In the genomic region with DNA sequence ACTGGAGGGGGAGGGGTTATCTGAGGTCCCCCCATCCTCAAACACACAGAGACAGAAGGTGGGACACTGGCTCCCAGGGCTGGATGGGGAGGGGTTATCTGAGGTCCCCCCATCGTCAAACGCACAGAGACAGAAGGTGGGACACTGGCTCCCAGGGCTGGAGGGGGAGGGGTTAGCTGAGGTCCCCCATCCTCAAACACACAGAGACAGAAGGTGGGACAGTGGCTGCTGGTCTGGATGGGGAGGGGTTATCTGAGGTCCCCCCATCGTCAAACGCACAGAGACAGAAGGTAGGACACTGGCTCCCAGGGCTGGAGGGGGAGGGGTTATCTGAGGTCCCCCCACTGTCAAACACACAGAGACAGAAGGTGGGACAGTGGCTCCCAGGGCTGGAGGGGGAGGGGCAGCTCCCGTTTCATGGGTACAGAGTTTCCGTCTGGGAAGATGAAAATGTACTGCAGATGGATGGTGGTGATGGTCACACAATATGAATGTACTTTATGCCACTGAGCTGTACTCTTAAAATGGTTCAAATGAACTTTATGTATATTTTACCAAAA, we compare ENCODE assay signal across 22 cellular contexts.
"Had no signal": no experiment of that assay in that cellular context is flagged by ENCODE, and none has a peak within 500 bp of the region (broad histone marks: within the 10 kb centered on the region; RNA-seq: fewer than 3 reads in every experiment).

No MANE protein-coding gene starts in this region.

- H3K9me3 Mint-ChIP-seq: activated naive CD8-positive, alpha-beta T cell treated with anti-CD3 and anti-CD28 coated beads, Interleukin-2, amount 10 ng/mL, durations not matched to agents 7 days and 5 days; activated T-helper 17 cell treated with anti-CD3 and anti-CD28 coated beads, Interleukin-2, amount 50 U/mL, for 72 hours; nephron; stimulated activated memory B cell treated with anti-CD40 and anti-IgM and Interleukin-4, amounts not matched to agents 10 μg/mL and 1 μg/mL and 100 μg/mL, for 72 hours; T-cell; T-helper 2 cell treated with Interferon-gamma antibody and Interleukin-4, amounts not matched to agents 5 μg/mL and 100 μg/mL, for 36 hours; type B pancreatic cell had no signal

- H3K36me3 Mint-ChIP-seq: activated naive CD8-positive, alpha-beta T cell treated with anti-CD3 and anti-CD28 coated beads, Interleukin-2, amount 10 ng/mL, durations not matched to agents 7 days and 5 days; stimulated activated memory B cell treated with anti-CD40 and anti-IgM and Interleukin-4, amounts not matched to agents 10 μg/mL and 1 μg/mL and 100 μg/mL, for 72 hours; T-cell; type B pancreatic cell had no signal

- DNase-seq: activated CD4-positive, alpha-beta T cell treated with anti-CD3 and anti-CD28 coated beads for 1 hour; activated CD4-positive, alpha-beta T cell treated with anti-CD3 and anti-CD28 coated beads, Interleukin-2, amount 50 U/mL, for 1 hour; activated naive CD4-positive, alpha-beta T cell treated with Interleukin-2 at 50 U/mL for 16 hours; activated naive CD8-positive, alpha-beta T cell treated with anti-CD3 and anti-CD28 coated beads, Interleukin-2, amount 10 ng/mL, durations not matched to agents 7 days and 5 days; activated T-cell treated with anti-CD3 and anti-CD28 coated beads, Interleukin-2, amount 50 U/mL, for 1 hour; amniotic stem cell; left cardiac atrium; occipital lobe; small intestine; stimulated activated CD4-positive, alpha-beta T cell treated with anti-CD3 and anti-CD28 coated beads, Interleukin-15, amount 100 ng/mL, for 24 hours; T-cell; testis had no signal

- H3K4me1 Mint-ChIP-seq: activated naive CD8-positive, alpha-beta T cell treated with anti-CD3 and anti-CD28 coated beads, Interleukin-2, amount 10 ng/mL, durations not matched to agents 7 days and 5 days; activated T-helper 17 cell treated with anti-CD3 and anti-CD28 coated beads, Interleukin-2, amount 50 U/mL, for 72 hours had no signal

- H3K27ac Mint-ChIP-seq: activated naive CD8-positive, alpha-beta T cell treated with anti-CD3 and anti-CD28 coated beads, Interleukin-2, amount 10 ng/mL, durations not matched to agents 7 days and 5 days; activated T-helper 17 cell treated with anti-CD3 and anti-CD28 coated beads, Interleukin-2, amount 50 U/mL, for 72 hours; nephron; stimulated activated memory B cell treated with anti-CD40 and anti-IgM and Interleukin-4, amounts not matched to agents 10 μg/mL and 1 μg/mL and 100 μg/mL, for 72 hours; T-cell; T-helper 2 cell treated with Interferon-gamma antibody and Interleukin-4, amounts not matched to agents 5 μg/mL and 100 μg/mL, for 36 hours; type B pancreatic cell had no signal

- H3K27me3 ChIP-seq: testis had no signal

- H3K4me3 Mint-ChIP-seq: activated naive CD8-positive, alpha-beta T cell treated with anti-CD3 and anti-CD28 coated beads, Interleukin-2, amount 10 ng/mL, durations not matched to agents 7 days and 5 days; activated T-helper 17 cell treated with anti-CD3 and anti-CD28 coated beads, Interleukin-2, amount 50 U/mL, for 72 hours; nephron; stimulated activated memory B cell treated with anti-CD40 and anti-IgM and Interleukin-4, amounts not matched to agents 10 μg/mL and 1 μg/mL and 100 μg/mL, for 72 hours; T-cell; T-helper 2 cell treated with Interferon-gamma antibody and Interleukin-4, amounts not matched to agents 5 μg/mL and 100 μg/mL, for 36 hours; type B pancreatic cell had no signal

- H3K36me3 ChIP-seq: breast epithelium, esophagus muscularis mucosa had no signal

- H3K4me3 ChIP-seq: breast epithelium, coronary artery, esophagus muscularis mucosa, testis had no signal

- H3K27ac ChIP-seq: breast epithelium, coronary artery, esophagus muscularis mucosa, testis, VCaP had no signal

- ATAC-seq: activated T-helper 17 cell treated with anti-CD3 and anti-CD28 coated beads, Interleukin-2, amount 50 U/mL, for 72 hours; sciatic nerve; stimulated activated memory B cell treated with anti-CD40 and anti-IgM and Interleukin-4, amounts not matched to agents 10 μg/mL and 1 μg/mL and 100 μg/mL, for 72 hours; T-cell had no signal

- H3K9me3 ChIP-seq: breast epithelium, esophagus muscularis mucosa, testis had no signal

- H3K4me1 ChIP-seq: breast epithelium had no signal
